ENCODE assay signal across 12 cellular contexts in the genomic region with DNA sequence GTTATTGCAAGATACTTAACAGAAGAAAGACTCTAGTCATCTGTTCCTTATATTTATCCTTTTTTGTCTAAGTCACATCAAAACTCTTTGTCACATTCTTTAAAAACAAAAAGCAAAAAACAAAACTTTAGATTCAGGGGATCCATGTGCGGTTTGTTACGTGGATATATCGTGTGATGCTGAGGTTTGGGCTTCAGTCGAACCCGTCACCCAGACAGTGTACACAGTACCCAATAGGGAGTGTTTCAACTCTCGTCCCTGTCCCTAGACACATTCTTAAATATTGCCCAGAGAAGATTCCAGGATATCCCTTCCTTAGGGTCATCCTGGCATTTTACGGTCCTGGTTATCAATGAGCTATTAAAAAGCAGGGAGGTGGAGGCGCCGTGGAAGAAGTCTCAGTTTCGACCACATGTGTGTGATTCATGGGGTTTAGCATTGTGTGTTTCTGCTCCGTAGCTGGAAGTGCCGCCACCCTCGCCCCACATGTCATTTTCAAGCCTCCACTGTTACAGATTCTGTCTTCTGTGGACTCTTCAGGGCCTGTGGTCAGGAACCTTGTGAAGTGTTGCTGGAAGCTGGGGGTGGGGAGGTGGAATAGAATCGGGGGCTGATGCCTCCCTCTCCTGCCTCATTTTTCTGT. TPM values are rescaled to one million over a fixed set of nuclear protein-coding genes. Genes with fewer than 3 reads are reported as not detected.
DNase-seq lines count a peak whose midpoint lies in the region; ATAC-seq and TF ChIP-seq lines count a peak whose summit lies in the region.
"Had no signal": no experiment of that assay in that cellular context is flagged by ENCODE, and none has a peak within 500 bp of the region (broad histone marks: within the 10 kb centered on the region; RNA-seq: fewer than 3 reads in every experiment).

No MANE protein-coding gene starts in this region.

- H3K4me3 ChIP-seq in right atrium auricular region (no peak overlapping the region), transverse colon (no peak overlapping the region)
- H3K4me3 ChIP-seq: vagina had no signal

- POLR2A ChIA-PET in activated naive CD8-positive, alpha-beta T cell treated with anti-CD3 and anti-CD28 coated beads, Interleukin-2, amount 10 ng/mL, durations not matched to agents 7 days and 5 days (lab: Charles Lee): interaction anchor here (1.0 to 4.1 kb wide), 4 partner anchors 10 to 17 kb away, joined by 4 to 22 read pairs (median 12); no protein-coding TSS in a partner anchor

- intact Hi-C loops in Right ventricle myocardium inferior (cut with DNase I) (no loop called here), transverse colon (cut with DNase I; ENCODE audit: low total_unique reads) (no loop called here)

- peaks cover 69% of the 10 kb centered on the region for H3K36me3 ChIP-seq in right atrium auricular region
- peaks cover 0 to 18% (median 2%) of the 10 kb centered on the region in 4 donors for H3K36me3 ChIP-seq in transverse colon

- no peak for TF ChIP-seq CTCF in right atrium auricular region (IDR thresholded peaks at IDR 0.05)
- TF ChIP-seq CTCF in transverse colon (IDR thresholded peaks at IDR 0.05): no peak

- no peaks in the 10 kb centered on the region for H3K27me3 Mint-ChIP-seq in activated naive CD8-positive, alpha-beta T cell treated with anti-CD3 and anti-CD28 coated beads, Interleukin-2, amount 10 ng/mL, durations not matched to agents 7 days and 5 days
- H3K27me3 Mint-ChIP-seq in naive B cell: no peaks in the 10 kb centered on the region

- peak overlapping the region; percentile 73 for H3K4me3 Mint-ChIP-seq in activated naive CD8-positive, alpha-beta T cell treated with anti-CD3 and anti-CD28 coated beads, Interleukin-2, amount 10 ng/mL, durations not matched to agents 7 days and 5 days
- H3K4me3 Mint-ChIP-seq in naive B cell: no peak overlapping the region

- H3K9me3 ChIP-seq in right atrium auricular region: no peaks in the 10 kb centered on the region
- H3K9me3 ChIP-seq in transverse colon: no peaks in the 10 kb centered on the region
- H3K9me3 ChIP-seq: vagina had no signal

- TF ChIP-seq EP300 in transverse colon (IDR thresholded peaks at IDR 0.05; ENCODE audit: low read depth): no peak

- whole genome bisulfite sequencing in transverse colon (ENCODE audit: low coverage in 1 of 2), 2 donors: 59 to 74% methylated on average over 7 to 14 of the region's 14 CpGs

- H3K36me3 Mint-ChIP-seq in activated naive CD8-positive, alpha-beta T cell treated with anti-CD3 and anti-CD28 coated beads, Interleukin-2, amount 10 ng/mL, durations not matched to agents 7 days and 5 days: peaks cover 59% of the 10 kb centered on the region
- H3K36me3 Mint-ChIP-seq in naive B cell: peaks cover 15% of the 10 kb centered on the region in 2 donors

- H3K27ac Mint-ChIP-seq in activated naive CD8-positive, alpha-beta T cell treated with anti-CD3 and anti-CD28 coated beads, Interleukin-2, amount 10 ng/mL, durations not matched to agents 7 days and 5 days: peak overlapping the region; percentile 92
- peak overlapping the region in 5 of 6 donors; percentile 2 to 60 (median 9) for H3K27ac Mint-ChIP-seq in naive B cell

- in situ Hi-C loops in transverse colon (cut with MboI; ENCODE audit: low pct_ligation_motif_present in 1 of 4, low pct_unique_long_range_greater_than_20kb in 1 of 4, low sequenced_read_pairs in 3 of 4): loop anchor here in 2 of 4 donors (25.0 kb wide), 2 partner anchors 181 to 406 kb away; no protein-coding TSS in a partner anchor

- H3K27ac ChIP-seq in right atrium auricular region (peak overlapping the region; percentile 37 to 67), transverse colon (peak overlapping the region; percentile 28 to 60 (median 46))
- H3K27ac ChIP-seq: VCaP had no signal

- ATAC-seq in Right ventricle myocardium inferior: no peak
- ATAC-seq in activated naive CD8-positive, alpha-beta T cell treated with anti-CD3 and anti-CD28 coated beads, Interleukin-2, amount 10 ng/mL, durations not matched to agents 7 days and 5 days (ENCODE audit: low read depth): peak; percentile 63
- no peak for ATAC-seq in naive B cell (ENCODE audit: low read depth in 2 of 2)
- ATAC-seq in GM21723 (IDR thresholded peaks at IDR 0.05; ENCODE audit: unreplicated experiment): no peak
- ATAC-seq: Panc1 had no signal

- H3K4me1 ChIP-seq in right atrium auricular region (peaks cover 0 to 53% of the 10 kb centered on the region in 2 donors), transverse colon (peaks cover 16 to 49% (median 26%) of the 10 kb centered on the region in 4 donors)

- no peak for TF ChIP-seq POLR2A in transverse colon (IDR thresholded peaks at IDR 0.05)

- DNase-seq in right atrium auricular region (ENCODE audit: low spot score): no peak
- DNase-seq in Right ventricle myocardium inferior (ENCODE audit: missing footprints): no peak
- DNase-seq in activated naive CD8-positive, alpha-beta T cell treated with anti-CD3 and anti-CD28 coated beads, Interleukin-2, amount 10 ng/mL, durations not matched to agents 7 days and 5 days: no peak
- DNase-seq in naive B cell: no peak
- no peak for DNase-seq in transverse colon
- DNase-seq in 8988T: no peak
- no peak for DNase-seq in NCI-H446 treated with DMSO at 0.1 percent for 48 hours (lab: John Stamatoyannopoulos, UW)
- DNase-seq: NCI-H1694 treated with DMSO at 0.1 percent for 48 hours had no signal

- peaks cover 63% of the 10 kb centered on the region for H3K4me1 Mint-ChIP-seq in activated naive CD8-positive, alpha-beta T cell treated with anti-CD3 and anti-CD28 coated beads, Interleukin-2, amount 10 ng/mL, durations not matched to agents 7 days and 5 days
- peaks cover 17 to 26% (median 23%) of the 10 kb centered on the region in 3 donors for H3K4me1 Mint-ChIP-seq in naive B cell

- H3K27me3 ChIP-seq in right atrium auricular region: no peaks in the 10 kb centered on the region
- no peaks in the 10 kb centered on the region for H3K27me3 ChIP-seq in transverse colon
- H3K27me3 ChIP-seq: vagina had no signal

- no peaks in the 10 kb centered on the region for H3K9me3 Mint-ChIP-seq in activated naive CD8-positive, alpha-beta T cell treated with anti-CD3 and anti-CD28 coated beads, Interleukin-2, amount 10 ng/mL, durations not matched to agents 7 days and 5 days
- H3K9me3 Mint-ChIP-seq in naive B cell: no peaks in the 10 kb centered on the region

RNA-seq across cellular contexts. Expression of gene CCND2, which starts 19.9 kb away (rescaled TPM):
- 100 to 1,000 TPM; 151 to 165 TPM for total RNA-seq in right atrium auricular region
- total RNA-seq in Right ventricle myocardium inferior: 214 TPM
- 100 to 1,000 TPM; 417 to 438 TPM for total RNA-seq in activated naive CD8-positive, alpha-beta T cell treated with anti-CD3 and anti-CD28 coated beads, Interleukin-2, amount 10 ng/mL, durations not matched to agents 7 days and 5 days
- 10 to 100 TPM in 2 of 6 donors, 1 to 10 TPM in 4; 5.6 to 16.7 (median 8.3) TPM for polyA plus RNA-seq in naive B cell (ENCODE audit: low read depth in 6 of 6)
- 100 to 1,000 TPM in 1 of 4 donors, 10 to 100 TPM in 3; 32.9 to 132 (median 58.8) TPM for total RNA-seq in transverse colon

RNA-seq across cellular contexts. Expression of gene TIGAR, which starts 27.6 kb away (rescaled TPM):
- 1 to 10 TPM; 3.7 to 4.2 TPM for total RNA-seq in right atrium auricular region
- 16.5 TPM for total RNA-seq in Right ventricle myocardium inferior
- total RNA-seq in activated naive CD8-positive, alpha-beta T cell treated with anti-CD3 and anti-CD28 coated beads, Interleukin-2, amount 10 ng/mL, durations not matched to agents 7 days and 5 days: 10 to 100 TPM in 1 of 2 experiments, 1 to 10 TPM in 1; 9.7 to 11.4 TPM
- polyA plus RNA-seq in naive B cell (ENCODE audit: low read depth in 6 of 6): 1 to 10 TPM; 3.3 to 9.4 (median 5.6) TPM
- 10 to 100 TPM in 1 of 4 donors, 1 to 10 TPM in 3; 2.6 to 26.6 (median 4.4) TPM for total RNA-seq in transverse colon
